Comparison of ENCODE assay signal across 21 cellular contexts in genomic region chr2:199612509-199613130, GRCh38.
DNase-seq lines count a peak whose midpoint lies in the region; ATAC-seq, FAIRE-seq and TF ChIP-seq lines count a peak whose summit lies in the region.
"Had no signal": no experiment of that assay in that cellular context is flagged by ENCODE, and none has a peak within 500 bp of the region (broad histone marks: within the 10 kb centered on the region; RNA-seq: fewer than 3 reads in every experiment).

No MANE protein-coding gene starts in this region.

- H3K4me3 ChIP-seq in HepG2 (replicated peaks in 1 of 3; ENCODE audit: insufficient read depth in 1 of 3, low read depth in 2 of 3, low read length in 3 of 3) (no peak overlapping the region), right lobe of liver (no peak overlapping the region), IMR-90 (ENCODE audit: insufficient read depth, low read depth, low read length) (no peak overlapping the region), K562 (no peak overlapping the region), mesenchymal stem cell (ENCODE audit: insufficient read depth in 1 of 2, low read depth in 1 of 2, low read length in 2 of 2) (no peak overlapping the region)
- H3K4me3 ChIP-seq: BLaER1 treated with 17β-estradiol and CSF1 and Interleukin-3, amounts not matched to agents 10 nM and 100 nM had no signal

- FAIRE-seq in HepG2 (lab: Jason Lieb, UNC): no peak
- FAIRE-seq in K562 (lab: Jason Lieb, UNC): no peak
- FAIRE-seq: A204.1, D721Med, G401.6, GM12891, GM19239 had no signal

- H3K14ac ChIP-seq in IMR-90 (replicated peaks; ENCODE audit: low read depth, low read length) (no peak overlapping the region), mesenchymal stem cell (ENCODE audit: low read length in 2 of 2) (peak overlapping the region in 1 of 2 experiments; percentile 58)

- no peak for ATAC-seq in HepG2
- no peak for ATAC-seq in right lobe of liver
- ATAC-seq in IMR-90 (ENCODE audit: low read depth): no peak
- ATAC-seq in K562: no peak
- ATAC-seq: CD8-positive, alpha-beta T cell had no signal

- in situ Hi-C loops in HepG2 (cut with HindIII; ENCODE audit: extremely low pct_ligation_motif_present, low pct_unique_long_range_greater_than_20kb) (no loop called here), IMR-90 (cut with MboI; ENCODE audit: low sequenced_read_pairs) (no loop called here), K562 (cut with MboI) (no loop called here)

- H3K18ac ChIP-seq in IMR-90 (ENCODE audit: low read depth, low read length): no peak overlapping the region
- H3K18ac ChIP-seq in mesenchymal stem cell (ENCODE audit: low read depth in 1 of 2, low read length in 2 of 2): no peak overlapping the region

- H2AK5ac ChIP-seq in IMR-90 (ENCODE audit: low read depth, low read length) (no peak overlapping the region), mesenchymal stem cell (ENCODE audit: low read length, severe bottlenecking) (no peak overlapping the region)

- H2AK9ac ChIP-seq in IMR-90 (replicated peaks; ENCODE audit: low read depth, low read length, poor library complexity): no peak overlapping the region

- DNase-seq in HepG2 (ENCODE audit: low spot score): no peak
- DNase-seq in right lobe of liver: no peak
- DNase-seq in IMR-90: no peak
- no peak for DNase-seq in K562 (ENCODE audit: extremely low read depth in 1 of 4, low spot score in 3 of 4)
- no peak for DNase-seq in mesenchymal stem cell
- DNase-seq in NCI-H128 (lab: John Stamatoyannopoulos, UW; ENCODE audit: unreplicated experiment): no peak
- DNase-seq: 8988T; AML-193; Caco-2; Calu3; CD4-positive, alpha-beta T cell; CD8-positive, alpha-beta T cell; DMS79 treated with DMSO at 0.1 percent for 48 hours; GF-D8 had no signal

- no peak overlapping the region for H4K5ac ChIP-seq in IMR-90 (ENCODE audit: low read depth, low read length)

- no peak for TF ChIP-seq CTCF in HepG2 (CRISPR knock-in tag; IDR thresholded peaks at IDR 0.05)
- TF ChIP-seq CTCF in right lobe of liver (IDR thresholded peaks at IDR 0.05): no peak
- no peak for TF ChIP-seq CTCF in IMR-90 (conservative IDR thresholded peaks at IDR 0.05; ENCODE audit: low read depth, low read length)
- TF ChIP-seq CTCF in K562 (IDR thresholded peaks at IDR 0.05 in 2 of 3, conservative IDR thresholded peaks at IDR 0.05 in 1 of 3; ENCODE audit: insufficient read depth in 2 of 3, low read depth in 1 of 3, low read length in 3 of 3): no peak

- H3K9me3 ChIP-seq in HepG2 (ENCODE audit: low read length) (no peaks in the 10 kb centered on the region), right lobe of liver (no peaks in the 10 kb centered on the region), IMR-90 (ENCODE audit: control insufficient read depth, insufficient read depth, low read length) (no peaks in the 10 kb centered on the region), K562 (replicated peaks; ENCODE audit: control insufficient read depth, insufficient read depth, low read depth, low read length) (no peaks in the 10 kb centered on the region), mesenchymal stem cell (ENCODE audit: control insufficient read depth, low read length) (no peaks in the 10 kb centered on the region)
- H3K9me3 ChIP-seq: BLaER1 treated with 17β-estradiol and CSF1 and Interleukin-3, amounts not matched to agents 10 nM and 100 nM; Caco-2 had no signal

- H2BK15ac ChIP-seq in IMR-90 (ENCODE audit: low read depth, low read length) (no peak overlapping the region), mesenchymal stem cell (ENCODE audit: low read depth, poor library complexity, severe bottlenecking) (no peak overlapping the region)

- TF ChIP-seq RAD21 in HepG2 (CRISPR knock-in tag; IDR thresholded peaks at IDR 0.05) (no peak), IMR-90 (IDR thresholded peaks at IDR 0.05; ENCODE audit: low read length) (no peak), K562 (CRISPR knock-in tag; conservative IDR thresholded peaks at IDR 0.05 in 1 of 2, IDR thresholded peaks at IDR 0.05 in 1 of 2) (no peak)

- intact Hi-C loops in HepG2 (cut with micrococcal nuclease; ENCODE audit: unreplicated experiment): no loop called here
- intact Hi-C loops in right lobe of liver (cut with DNase I): no loop called here
- intact Hi-C loops in IMR-90 (cut with micrococcal nuclease): no loop called here
- intact Hi-C loops in K562 (cut with micrococcal nuclease): no loop called here

- H2BK12ac ChIP-seq in mesenchymal stem cell (ENCODE audit: low read length in 2 of 2): no peak overlapping the region

- no peak overlapping the region for H3K56ac ChIP-seq in IMR-90 (ENCODE audit: extremely low read depth, insufficient read depth, low read length)

- H4K91ac ChIP-seq in IMR-90 (ENCODE audit: insufficient read depth, low read depth, low read length): no peak overlapping the region
- H4K91ac ChIP-seq in mesenchymal stem cell (ENCODE audit: low read length): no peak overlapping the region

- no peak overlapping the region for H2BK5ac ChIP-seq in IMR-90 (ENCODE audit: low read depth, low read length, poor library complexity, severe bottlenecking)
- no peak overlapping the region for H2BK5ac ChIP-seq in mesenchymal stem cell (ENCODE audit: low read depth, low read length, poor library complexity, severe bottlenecking)

- TF ChIP-seq POLR2A in HepG2 (IDR thresholded peaks at IDR 0.05; ENCODE audit: insufficient read depth in 1 of 2, low read depth in 2 of 2, low read length in 2 of 2): no peak
- no peak for TF ChIP-seq POLR2A in right lobe of liver (IDR thresholded peaks at IDR 0.05)
- TF ChIP-seq POLR2A in IMR-90 (IDR thresholded peaks at IDR 0.05; ENCODE audit: low read depth, low read length): no peak
- TF ChIP-seq POLR2A in K562 (conservative IDR thresholded peaks at IDR 0.05): no peak

- H3K9ac ChIP-seq in HepG2 (ENCODE audit: insufficient read depth, low read depth, low read length): no peak overlapping the region
- no peak overlapping the region for H3K9ac ChIP-seq in IMR-90 (ENCODE audit: low read depth, low read length)
- H3K9ac ChIP-seq in K562 (ENCODE audit: insufficient read depth in 1 of 2, low read depth in 2 of 2, low read length in 2 of 2): no peak overlapping the region
- H3K9ac ChIP-seq in mesenchymal stem cell (ENCODE audit: low read length): no peak overlapping the region
- H3K9ac ChIP-seq: BLaER1 treated with 17β-estradiol and CSF1 and Interleukin-3, amounts not matched to agents 10 nM and 100 nM had no signal

- TF ChIP-seq EP300 in HepG2 (IDR thresholded peaks at IDR 0.05; ENCODE audit: low read depth in 2 of 2, low read length in 2 of 2): no peak
- no peak for TF ChIP-seq EP300 in HepG2 (CRISPR knock-in tag; IDR thresholded peaks at IDR 0.05; ENCODE audit: borderline replicate concordance)
- TF ChIP-seq EP300 in K562 (IDR thresholded peaks at IDR 0.05; ENCODE audit: low read length): no peak

- H3K23ac ChIP-seq in IMR-90 (ENCODE audit: low read depth, low read length) (no peak overlapping the region), mesenchymal stem cell (ENCODE audit: low read length in 2 of 2) (no peak overlapping the region)

- WGBS in HepG2 (ENCODE audit: low lambda C conversion rate): 45% methylated on average over 4 of the region's 4 CpGs
- 54% methylated on average over 2 of the region's 4 CpGs for WGBS in right lobe of liver (ENCODE audit: insufficient coverage, low coverage, low lambda C conversion rate, missing lambda C conversion rate)
- WGBS in IMR-90 (ENCODE audit: extremely low coverage in 2 of 2, insufficient read length in 1 of 2), 2 experiments: no CpG with 5 or more reads among the region's 4 CpGs
- WGBS in K562 (ENCODE audit: insufficient coverage, low coverage, missing lambda C conversion rate): 11% methylated on average over 4 of the region's 4 CpGs
- WGBS in mesenchymal stem cell: 90% methylated on average over 4 of the region's 4 CpGs

- POLR2A ChIA-PET in HepG2 (lab: Yijun Ruan, JAX): no interaction called here
- POLR2A ChIA-PET in IMR-90 (lab: Charles Lee; ENCODE audit: unreplicated experiment): no interaction called here
- POLR2A ChIA-PET in K562 (lab: Yijun Ruan, JAX): no interaction called here

- H2BK120ac ChIP-seq in IMR-90 (ENCODE audit: low read depth, low read length): no peak overlapping the region
- no peak overlapping the region for H2BK120ac ChIP-seq in mesenchymal stem cell (ENCODE audit: low read depth, low read length)

- no peak overlapping the region for H3K27ac ChIP-seq in HepG2 (ENCODE audit: extremely low read length, insufficient read depth, low read length)
- no peak overlapping the region for H3K27ac ChIP-seq in right lobe of liver
- H3K27ac ChIP-seq in IMR-90 (ENCODE audit: insufficient read depth, low read length): no peak overlapping the region
- H3K27ac ChIP-seq in K562 (ENCODE audit: extremely low read depth, low read depth, low read length): no peak overlapping the region
- no peak overlapping the region for H3K27ac ChIP-seq in mesenchymal stem cell (ENCODE audit: low read length, poor library complexity, severe bottlenecking)
- H3K27ac ChIP-seq: BLaER1 treated with 17β-estradiol and CSF1 and Interleukin-3, amounts not matched to agents 10 nM and 100 nM; C4-2B had no signal

- no peaks in the 10 kb centered on the region for H4K20me1 ChIP-seq in HepG2 (ENCODE audit: insufficient read depth, low read length)
- no peaks in the 10 kb centered on the region for H4K20me1 ChIP-seq in IMR-90 (ENCODE audit: insufficient read depth, low read length)
- no peaks in the 10 kb centered on the region for H4K20me1 ChIP-seq in K562 (replicated peaks; ENCODE audit: control insufficient read depth, insufficient read depth, low read length)
- H4K20me1 ChIP-seq: BLaER1 treated with 17β-estradiol and CSF1 and Interleukin-3, amounts not matched to agents 10 nM and 100 nM had no signal

- H2BK20ac ChIP-seq in IMR-90 (ENCODE audit: low read depth, low read length): no peak overlapping the region

- H4K8ac ChIP-seq in IMR-90 (ENCODE audit: low read depth in 2 of 2, low read length in 2 of 2) (no peak overlapping the region), mesenchymal stem cell (ENCODE audit: low read length) (no peak overlapping the region)

- H3K4me1 ChIP-seq in HepG2 (ENCODE audit: insufficient read depth, low read length): no peaks in the 10 kb centered on the region
- no peaks in the 10 kb centered on the region for H3K4me1 ChIP-seq in right lobe of liver
- H3K4me1 ChIP-seq in IMR-90 (ENCODE audit: control insufficient read depth, insufficient read depth, low read length): no peaks in the 10 kb centered on the region
- H3K4me1 ChIP-seq in K562 (replicated peaks in 1 of 2; ENCODE audit: control insufficient read depth in 2 of 2, insufficient read depth in 2 of 2, low read length in 2 of 2): no peaks in the 10 kb centered on the region; a peak in 1 of 5 replicates
- H3K4me1 ChIP-seq in mesenchymal stem cell (ENCODE audit: control insufficient read depth, insufficient read depth, low read depth, low read length): no peaks in the 10 kb centered on the region
- H3K4me1 ChIP-seq: BLaER1 treated with 17β-estradiol and CSF1 and Interleukin-3, amounts not matched to agents 10 nM and 100 nM; Caco-2 had no signal

- no peak overlapping the region for H3K4ac ChIP-seq in IMR-90 (ENCODE audit: low read depth, low read length)
- H3K4ac ChIP-seq in mesenchymal stem cell (ENCODE audit: low read depth in 1 of 2, low read length in 2 of 2): no peak overlapping the region

- H3K79me1 ChIP-seq in IMR-90 (ENCODE audit: low read depth in 1 of 2, low read length in 2 of 2): no peaks in the 10 kb centered on the region
- H3K79me1 ChIP-seq in mesenchymal stem cell (replicated peaks; ENCODE audit: low read length, poor library complexity, severe bottlenecking): no peaks in the 10 kb centered on the region

- no peaks in the 10 kb centered on the region for H3K79me2 ChIP-seq in HepG2 (ENCODE audit: insufficient read depth, low read length)
- no peaks in the 10 kb centered on the region for H3K79me2 ChIP-seq in K562 (ENCODE audit: control insufficient read depth, insufficient read depth, low read length)

- H3K9me1 ChIP-seq in IMR-90 (ENCODE audit: insufficient read depth, low read length) (no peaks in the 10 kb centered on the region), K562 (ENCODE audit: control insufficient read depth, insufficient read depth, low read length) (no peaks in the 10 kb centered on the region)

- H3K27me3 ChIP-seq in HepG2 (ENCODE audit: control insufficient read depth in 1 of 2, insufficient read depth in 2 of 2, low read length in 2 of 2) (no peaks in the 10 kb centered on the region), right lobe of liver (no peaks in the 10 kb centered on the region), IMR-90 (ENCODE audit: control insufficient read depth, insufficient read depth, low read length) (no peaks in the 10 kb centered on the region), K562 (ENCODE audit: control insufficient read depth in 2 of 2, insufficient read depth in 2 of 2, low read length in 2 of 2) (no peaks in the 10 kb centered on the region), mesenchymal stem cell (ENCODE audit: control insufficient read depth in 1 of 2, insufficient read depth in 1 of 2, low read length in 2 of 2) (no peaks in the 10 kb centered on the region)
- H3K27me3 ChIP-seq: BLaER1 treated with 17β-estradiol and CSF1 and Interleukin-3, amounts not matched to agents 10 nM and 100 nM had no signal

- no TSS peak for BruUV-seq in HepG2 (replicated peaks; lab: Mats Ljungman, UMichigan)
- BruUV-seq in IMR-90 (replicated peaks; lab: Mats Ljungman, UMichigan): no TSS peak
- BruUV-seq in K562 (replicated peaks; lab: Mats Ljungman, UMichigan): no TSS peak

- no peak overlapping the region for H2AFZ ChIP-seq in HepG2 (ENCODE audit: low read length)
- no peak overlapping the region for H2AFZ ChIP-seq in IMR-90 (replicated peaks; ENCODE audit: low read length, poor library complexity)
- H2AFZ ChIP-seq in K562 (ENCODE audit: low read depth, low read length): peak overlapping the region; percentile 30; the same call in 1 of the 2 replicates
- H2AFZ ChIP-seq in mesenchymal stem cell (ENCODE audit: low read depth, low read length): no peak overlapping the region

- no peaks in the 10 kb centered on the region for H3K36me3 ChIP-seq in HepG2 (replicated peaks in 1 of 2; ENCODE audit: control insufficient read depth in 1 of 2, insufficient read depth in 2 of 2, low read length in 2 of 2)
- H3K36me3 ChIP-seq in right lobe of liver: no peaks in the 10 kb centered on the region
- no peaks in the 10 kb centered on the region for H3K36me3 ChIP-seq in IMR-90 (ENCODE audit: control insufficient read depth, insufficient read depth, low read length)
- no peaks in the 10 kb centered on the region for H3K36me3 ChIP-seq in K562 (ENCODE audit: control insufficient read depth, insufficient read depth, low read length)
- no peaks in the 10 kb centered on the region for H3K36me3 ChIP-seq in mesenchymal stem cell (ENCODE audit: control insufficient read depth in 1 of 2, insufficient read depth in 2 of 2, low read depth in 1 of 2, low read length in 2 of 2)
- H3K36me3 ChIP-seq: BLaER1 treated with 17β-estradiol and CSF1 and Interleukin-3, amounts not matched to agents 10 nM and 100 nM had no signal

- H3K4me2 ChIP-seq in HepG2 (ENCODE audit: low read depth, low read length): no peak overlapping the region
- no peak overlapping the region for H3K4me2 ChIP-seq in IMR-90 (ENCODE audit: low read depth, low read length)
- no peak overlapping the region for H3K4me2 ChIP-seq in K562 (ENCODE audit: insufficient read depth, low read length)
- H3K4me2 ChIP-seq in mesenchymal stem cell (ENCODE audit: low read length, poor library complexity, severe bottlenecking): no peak overlapping the region
- H3K4me2 ChIP-seq: BLaER1 treated with 17β-estradiol and CSF1 and Interleukin-3, amounts not matched to agents 10 nM and 100 nM had no signal

- CTCF ChIA-PET in HepG2 (lab: Yijun Ruan, JAX; ENCODE audit: low intra/inter-chr PET ratio, low total read pairs): no interaction called here
- CTCF ChIA-PET in IMR-90 (lab: Yijun Ruan, JAX): no interaction called here
- CTCF ChIA-PET in K562 (lab: Yijun Ruan, JAX; ENCODE audit: low intra/inter-chr PET ratio): no interaction called here

- dilution Hi-C loops in IMR-90 (cut with HindIII; ENCODE audit: low sequenced_read_pairs, unreplicated experiment): no loop called here

Comparison
In these comparisons a context has a peak if more than half of its experiments do, and no peak if none do; other contexts are left out.
1. Of the 241 proteins assayed by ChIP-seq in both HepG2 and K562: peak only in HepG2: none; only in K562: MAFG; in both: MAFF and MAFK; in neither: 237; mixed calls (peak in some experiments, not most) for 1.